ENCODE assay signal across 8 cellular contexts in the genomic region with DNA sequence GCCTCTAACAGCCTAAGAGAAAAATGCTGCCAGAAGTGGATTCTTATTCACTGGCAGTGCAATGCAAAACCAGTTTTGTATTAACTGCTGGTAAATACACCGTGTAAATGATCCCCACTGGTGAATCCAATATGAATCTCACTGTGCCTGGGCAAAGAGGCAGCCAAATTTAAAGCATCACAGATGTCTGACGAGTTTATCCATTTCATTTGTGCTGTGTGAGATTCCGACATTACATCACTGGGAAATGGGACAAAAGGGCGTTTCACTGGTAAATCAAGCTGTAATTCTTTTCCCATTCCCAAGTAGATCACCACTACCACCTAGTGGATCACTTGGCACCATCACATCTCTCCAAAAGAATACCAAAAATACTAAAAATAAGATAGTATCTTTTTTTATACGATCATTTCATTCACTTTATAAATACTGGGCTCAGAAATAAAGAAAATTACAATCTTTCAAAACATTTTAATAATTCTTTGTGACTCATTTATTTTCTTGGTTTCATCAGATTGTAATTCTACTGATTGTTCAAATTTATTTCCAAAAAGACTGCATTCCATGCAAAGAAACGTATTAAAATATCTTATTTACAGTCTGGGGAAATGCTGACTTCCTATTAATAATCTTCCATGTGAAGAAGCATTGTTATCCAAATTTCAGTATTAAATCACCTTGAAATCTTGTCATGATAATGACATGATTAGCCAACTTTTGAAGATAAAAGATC.
DNase-seq lines count a peak whose midpoint lies in the region; ATAC-seq and TF ChIP-seq lines count a peak whose summit lies in the region.

No MANE protein-coding gene starts in this region.

- H3K27me3 ChIP-seq in GM23248 (replicated peaks; ENCODE audit: insufficient read depth) = no peaks in the 10 kb centered on the region
- no peaks in the 10 kb centered on the region for H3K27me3 ChIP-seq in OCI-LY3 (ENCODE audit: low read depth, low read length)
- no peaks in the 10 kb centered on the region for H3K27me3 ChIP-seq in esophagus squamous epithelium

- TF ChIP-seq CTCF in OCI-LY3 (IDR thresholded peaks at IDR 0.05; ENCODE audit: low read depth, low read length) (peak; percentile 33), esophagus squamous epithelium (IDR thresholded peaks at IDR 0.05) (peak in 4 of 6 experiments; percentile 14 to 58 (median 32))

- H3K9me3 ChIP-seq in GM23248 (ENCODE audit: low read depth) (no peaks in the 10 kb centered on the region), OCI-LY3 (ENCODE audit: insufficient read depth, low read length) (no peaks in the 10 kb centered on the region), esophagus squamous epithelium (no peaks in the 10 kb centered on the region)

- peak; percentile 78 for DNase-seq in GM23248
- no peak for DNase-seq in esophagus squamous epithelium (lab: John Stamatoyannopoulos, UW)
- DNase-seq in pons (ENCODE audit: low spot score) = peak; percentile 95
- DNase-seq in CD1c-positive myeloid dendritic cell (ENCODE audit: extremely low spot score) = no peak
- no peak for DNase-seq in activated T-cell treated with anti-CD3 and anti-CD28 coated beads, Interleukin-2, amount 50 U/mL, for 48 hours

- no peak overlapping the region for H3K9ac ChIP-seq in GM23248
- no peak overlapping the region for H3K9ac ChIP-seq in OCI-LY3 (ENCODE audit: low read length)

- H3K79me2 ChIP-seq in GM23248 (ENCODE audit: insufficient read depth) (no peaks in the 10 kb centered on the region), OCI-LY3 (ENCODE audit: low read length) (no peaks in the 10 kb centered on the region)

- intact Hi-C loops in esophagus squamous epithelium (cut with DNase I) = no loop called here

- no peak for ATAC-seq in GM18517 (IDR thresholded peaks at IDR 0.05; ENCODE audit: unreplicated experiment)
- no peak for ATAC-seq in GM21526 (IDR thresholded peaks at IDR 0.05; ENCODE audit: low FRiP score, unreplicated experiment)

- H3F3A ChIP-seq in GM23248 (ENCODE audit: insufficient read depth) = no peaks in the 10 kb centered on the region

- H3K27ac ChIP-seq in GM23248 (no peak overlapping the region), OCI-LY3 (ENCODE audit: low read length) (no peak overlapping the region), esophagus squamous epithelium (no peak overlapping the region)

- H3K4me1 ChIP-seq in GM23248 (ENCODE audit: insufficient read depth) (no peaks in the 10 kb centered on the region), OCI-LY3 (ENCODE audit: low read length) (no peaks in the 10 kb centered on the region), esophagus squamous epithelium (no peaks in the 10 kb centered on the region)

- in situ Hi-C loops in GM23248 (cut with MboI) = loop anchor here (25.0 kb wide), 1 partner anchor 1308 kb away; no protein-coding TSS in a partner anchor

- H3K4me2 ChIP-seq in GM23248 (ENCODE audit: unreplicated experiment) (peak overlapping the region; percentile 21), OCI-LY3 (ENCODE audit: low read length) (no peak overlapping the region)

- H3K4me3 ChIP-seq in GM23248 = no peak overlapping the region
- no peak overlapping the region for H3K4me3 ChIP-seq in OCI-LY3 (ENCODE audit: low read length)
- H3K4me3 ChIP-seq in esophagus squamous epithelium = no peak overlapping the region

- WGBS in GM23248 (ENCODE audit: low coverage in 1 of 2, low lambda C conversion rate in 2 of 2, missing lambda C conversion rate in 2 of 2), 2 experiments = 3 to 4% methylated on average over 6 of the region's 6 CpGs
- WGBS in esophagus squamous epithelium, 2 donors = 28 to 37% methylated on average over 6 of the region's 6 CpGs

- peak overlapping the region; percentile 25; the same call in 1 of the 2 replicates for H2AFZ ChIP-seq in GM23248
- H2AFZ ChIP-seq in OCI-LY3 (ENCODE audit: low read depth, low read length) = 0 out of 2 replicates have a peak overlapping the region, but pooled peaks have one; percentile 27

- no peaks in the 10 kb centered on the region for H3K9me2 ChIP-seq in GM23248 (ENCODE audit: insufficient read depth)

- TF ChIP-seq POLR2A in esophagus squamous epithelium (IDR thresholded peaks at IDR 0.05) = no peak

- H4K20me1 ChIP-seq in GM23248 (ENCODE audit: insufficient read depth) = no peaks in the 10 kb centered on the region
- no peaks in the 10 kb centered on the region for H4K20me1 ChIP-seq in OCI-LY3 (ENCODE audit: insufficient read depth, low read length)

- no peaks in the 10 kb centered on the region for H3K36me3 ChIP-seq in GM23248 (ENCODE audit: low read depth)
- no peaks in the 10 kb centered on the region for H3K36me3 ChIP-seq in OCI-LY3 (replicated peaks; ENCODE audit: low read depth, low read length)
- H3K36me3 ChIP-seq in esophagus squamous epithelium = no peaks in the 10 kb centered on the region

Comparison
In these comparisons a context has a peak if more than half of its experiments do, and no peak if none do; other contexts are left out.
1. DNase-seq: peak in GM23248 (single experiment) and pons (single experiment); none in esophagus squamous epithelium (single experiment), CD1c-positive myeloid dendritic cell (single experiment) and activated T-cell treated with anti-CD3 and anti-CD28 coated beads, Interleukin-2, amount 50 U/mL, for 48 hours (0 of 2).